Comparison of ENCODE assay signal across 13 cellular contexts in the genomic region with DNA sequence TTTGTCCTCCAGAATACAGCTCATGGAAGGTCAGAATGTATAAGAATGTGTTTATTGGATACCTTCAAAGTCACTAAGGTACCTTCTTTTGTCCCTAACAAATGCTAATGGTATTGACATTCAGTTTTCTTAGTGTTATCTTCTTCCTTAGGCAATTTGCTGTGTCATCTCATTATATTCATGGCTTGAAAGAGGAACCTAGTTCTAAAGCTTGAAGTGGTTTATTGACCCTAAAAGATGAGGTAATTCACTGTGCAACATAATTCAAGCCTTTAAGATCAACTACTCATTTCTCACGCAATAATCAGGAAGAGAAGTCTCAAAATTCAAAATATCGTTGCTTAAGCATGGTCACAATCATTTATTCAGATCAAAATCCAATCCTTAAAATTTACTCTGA.
DNase-seq lines count a peak whose midpoint lies in the region; ATAC-seq and TF ChIP-seq lines count a peak whose summit lies in the region.
"Had no signal": no experiment of that assay in that cellular context is flagged by ENCODE, and none has a peak within 500 bp of the region (broad histone marks: within the 10 kb centered on the region; RNA-seq: fewer than 3 reads in every experiment).

No MANE protein-coding gene starts in this region.

- H3K27ac ChIP-seq in HUES48 (ENCODE audit: low read depth, low read length) = peak overlapping the region; percentile 20

- H3K36me3 ChIP-seq in HUES48 (ENCODE audit: control insufficient read depth, insufficient read depth, low read length) (no peaks in the 10 kb centered on the region), mucosa of descending colon (ENCODE audit: low read depth) (no peaks in the 10 kb centered on the region)

- DNase-seq in MV-4-11 (lab: John Stamatoyannopoulos, UW) (peak; percentile 97), SKM-1 (lab: John Stamatoyannopoulos, UW; ENCODE audit: unreplicated experiment) (peak; percentile 57), mucosa of descending colon (no peak), AG08395 (ENCODE audit: low spot score) (no peak), COR-L47 (lab: John Stamatoyannopoulos, UW) (no peak)
- no peak for DNase-seq in central memory CD4-positive, alpha-beta T cell
- DNase-seq: C1 segment of cervical spinal cord, Caco-2, NCI-H1092, NCI-H2107, NCI-H446, SHP77 treated with DMSO at 0.1 percent for 48 hours had no signal

- H3K9me3 ChIP-seq in HUES48 (ENCODE audit: control insufficient read depth, insufficient read depth, low read length) = no peaks in the 10 kb centered on the region
- no peaks in the 10 kb centered on the region for H3K9me3 ChIP-seq in mucosa of descending colon
- H3K9me3 ChIP-seq: Caco-2 had no signal

- peaks cover 15% of the 10 kb centered on the region for H3K4me1 ChIP-seq in HUES48 (ENCODE audit: control insufficient read depth, insufficient read depth, low read length)
- no peaks in the 10 kb centered on the region for H3K4me1 ChIP-seq in mucosa of descending colon (ENCODE audit: low read depth)
- H3K4me1 ChIP-seq: Caco-2 had no signal

- intact Hi-C loops in mucosa of descending colon (cut with DNase I, micrococcal nuclease) = no loop called here

- H3K9ac ChIP-seq in HUES48 (ENCODE audit: low read depth, low read length) = no peak overlapping the region

- peak; percentile 79 for ATAC-seq in mucosa of descending colon

- TF ChIP-seq CTCF in mucosa of descending colon (IDR thresholded peaks at IDR 0.05) = no peak

- no peak overlapping the region for H3K4me3 ChIP-seq in HUES48 (ENCODE audit: low read depth, low read length)
- no peak overlapping the region for H3K4me3 ChIP-seq in mucosa of descending colon

- no peaks in the 10 kb centered on the region for H3K27me3 ChIP-seq in HUES48 (ENCODE audit: control insufficient read depth, insufficient read depth, low read length)

Comparison
In these comparisons a context has a peak if more than half of its experiments do, and no peak if none do; other contexts are left out.
1. DNase-seq: peak in MV-4-11 (single experiment) and SKM-1 (single experiment); none in mucosa of descending colon (0 of 3), AG08395 (single experiment), central memory CD4-positive, alpha-beta T cell (single experiment) and COR-L47 (single experiment).